In genomic region chr17:19321481-19322128, GRCh38 we compare ENCODE assay signal across 1 cellular context.
TF ChIP-seq lines count a peak whose summit lies in the region.

No MANE protein-coding gene starts in this region.

TF ChIP-seq in HCT116, 20 proteins besides CTCF, POLR2A, EP300 and RAD21 (continued from another document):
- TF ChIP-seq, protein P1, sequence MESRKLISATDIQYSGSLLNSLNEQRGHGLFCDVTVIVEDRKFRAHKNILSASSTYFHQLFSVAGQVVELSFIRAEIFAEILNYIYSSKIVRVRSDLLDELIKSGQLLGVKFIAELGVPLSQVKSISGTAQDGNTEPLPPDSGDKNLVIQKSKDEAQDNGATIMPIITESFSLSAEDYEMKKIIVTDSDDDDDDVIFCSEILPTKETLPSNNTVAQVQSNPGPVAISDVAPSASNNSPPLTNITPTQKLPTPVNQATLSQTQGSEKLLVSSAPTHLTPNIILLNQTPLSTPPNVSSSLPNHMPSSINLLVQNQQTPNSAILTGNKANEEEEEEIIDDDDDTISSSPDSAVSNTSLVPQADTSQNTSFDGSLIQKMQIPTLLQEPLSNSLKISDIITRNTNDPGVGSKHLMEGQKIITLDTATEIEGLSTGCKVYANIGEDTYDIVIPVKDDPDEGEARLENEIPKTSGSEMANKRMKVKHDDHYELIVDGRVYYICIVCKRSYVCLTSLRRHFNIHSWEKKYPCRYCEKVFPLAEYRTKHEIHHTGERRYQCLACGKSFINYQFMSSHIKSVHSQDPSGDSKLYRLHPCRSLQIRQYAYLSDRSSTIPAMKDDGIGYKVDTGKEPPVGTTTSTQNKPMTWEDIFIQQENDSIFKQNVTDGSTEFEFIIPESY (IDR thresholded peaks at IDR 0.05; ENCODE audit: extremely low read depth, insufficient replicate concordance, low read length): no peak
- TF ChIP-seq ZFX (IDR thresholded peaks at IDR 0.05) (no peak), CEBPB (IDR thresholded peaks at IDR 0.05; ENCODE audit: low read depth) (no peak), CBX3 (IDR thresholded peaks at IDR 0.05; ENCODE audit: low read depth) (no peak)
